In genomic region chr22:38065539-38065938, GRCh38 we compare ENCODE assay signal across 15 cellular contexts. TPM values are rescaled to one million over a fixed set of nuclear protein-coding genes. Genes with fewer than 3 reads are reported as not detected.
A peak's percentile ranks its signal among the peaks of the same experiment; 100 is the strongest.
DNase-seq lines count a peak whose midpoint lies in the region; ATAC-seq and TF ChIP-seq lines count a peak whose summit lies in the region.
"Had no signal": no experiment of that assay in that cellular context is flagged by ENCODE, and none has a peak within 500 bp of the region (broad histone marks: within the 10 kb centered on the region; RNA-seq: fewer than 3 reads in every experiment).

No MANE protein-coding gene starts in this region.

- intact Hi-C loops in dorsolateral prefrontal cortex (cut with DNase I), result loop anchor here in 1 of 2 donors (5.0 kb wide), 1 partner anchor 507 kb away; the partner anchor contains the start of gene DMC1
- intact Hi-C loops in psoas muscle (cut with DNase I), result loop anchor here in 1 of 2 donors (10.0 kb wide), 1 partner anchor 289 kb away; no protein-coding TSS in a partner anchor

- H3K27me3 ChIP-seq in dorsolateral prefrontal cortex, result no peaks in the 10 kb centered on the region
- H3K27me3 ChIP-seq in psoas muscle (ENCODE audit: insufficient read depth in 3 of 3, low read length in 2 of 3), result no peaks in the 10 kb centered on the region
- no peaks in the 10 kb centered on the region for H3K27me3 ChIP-seq in tibial nerve
- H3K27me3 ChIP-seq: BE2C had no signal

- H3K9me3 ChIP-seq in psoas muscle, result no peaks in the 10 kb centered on the region
- no peaks in the 10 kb centered on the region for H3K9me3 ChIP-seq in tibial nerve
- H3K9me3 ChIP-seq: A549, BE2C had no signal

- no peak for TF ChIP-seq EP300 in tibial nerve (IDR thresholded peaks at IDR 0.05)

- TF ChIP-seq CTCF in dorsolateral prefrontal cortex (IDR thresholded peaks at IDR 0.05 in 54 of 56, conservative IDR thresholded peaks at IDR 0.05 in 2 of 56; ENCODE audit: low read depth in 1 of 56, partially characterized antibody in 56 of 56) (no peak), psoas muscle (IDR thresholded peaks at IDR 0.05) (no peak), tibial nerve (IDR thresholded peaks at IDR 0.05) (no peak)

- peak overlapping the region; percentile 89 for H3K27ac ChIP-seq in angular gyrus (ENCODE audit: low read depth, low read length)
- H3K27ac ChIP-seq in dorsolateral prefrontal cortex, result peak overlapping the region in 57 of 59 donors; percentile 29 to 100 (median 96)
- H3K27ac ChIP-seq in psoas muscle, result peak overlapping the region; percentile 95
- peak overlapping the region in 3 of 4 donors; percentile 30 to 96 (median 60) for H3K27ac ChIP-seq in tibial nerve
- H3K27ac ChIP-seq: A549 had no signal

- peaks cover 50% of the 10 kb centered on the region for H3K4me1 ChIP-seq in psoas muscle
- H3K4me1 ChIP-seq in tibial nerve, result peaks cover 0 to 55% (median 21%) of the 10 kb centered on the region in 4 donors
- H3K4me1 ChIP-seq: A549, BE2C had no signal

- in situ Hi-C loops in KBM-7 (cut with MboI; ENCODE audit: low pct_unique_long_range_greater_than_20kb, low sequenced_read_pairs), result no loop called here

- no peak for ATAC-seq in psoas muscle
- ATAC-seq: A549 had no signal

- no peak for TF ChIP-seq POLR2A in tibial nerve (IDR thresholded peaks at IDR 0.05)

- H3K4me3 ChIP-seq in dorsolateral prefrontal cortex (no peak overlapping the region), psoas muscle (no peak overlapping the region), tibial nerve (no peak overlapping the region)
- H3K4me3 ChIP-seq: A549 had no signal

- no peak for DNase-seq in dorsolateral prefrontal cortex
- DNase-seq in psoas muscle, result no peak
- DNase-seq in tibial nerve (ENCODE audit: low spot score in 2 of 2), result no peak
- DNase-seq in KBM-7, result no peak
- DNase-seq in NCI-H226, result no peak
- no peak for DNase-seq in stimulated activated CD8-positive, alpha-beta memory T cell treated with anti-CD3 and anti-CD28 coated beads, Interleukin-4, amount 100 ng/mL, for 48 hours
- DNase-seq: BE2C, DMS53, GF-D8, GOT3, H9 had no signal

- WGBS in psoas muscle, 3 donors, result 94 to 98% (median 97%) methylated on average over 8 of the region's 8 CpGs
- WGBS in tibial nerve, 2 donors, result 89 to 97% methylated on average over 8 of the region's 8 CpGs

- H3K36me3 ChIP-seq in psoas muscle (ENCODE audit: insufficient read depth in 1 of 2, low read depth in 1 of 2), result peaks cover 0 to 29% of the 10 kb centered on the region in 2 donors
- peaks cover 0 to 89% (median 13%) of the 10 kb centered on the region in 3 donors for H3K36me3 ChIP-seq in tibial nerve
- H3K36me3 ChIP-seq: BE2C had no signal

RNA-seq across cellular contexts. Expression of gene PICK1, which starts 8.3 kb away (rescaled TPM):
- total RNA-seq in dorsolateral prefrontal cortex, result 100 to 1,000 TPM in 12 of 120 experiments, 10 to 100 TPM in 108; 45.5 to 186 (median 75.9) TPM
- 10 to 100 TPM; 11.9 to 31.5 (median 17.8) TPM for total RNA-seq in psoas muscle
- polyA plus RNA-seq in psoas muscle, result 10 to 100 TPM; 15.2 to 19.6 (median 18.9) TPM
- 10 to 100 TPM; 32.1 to 49.8 (median 44.2) TPM for total RNA-seq in tibial nerve

RNA-seq across cellular contexts. Expression of gene SLC16A8, which starts 18.4 kb away (rescaled TPM):
- total RNA-seq in dorsolateral prefrontal cortex (1 to 10 TPM in 92 of 120 experiments, under 1 TPM in 20, not detected in 8; 0.35 to 9.3 (median 1.9) TPM), psoas muscle (under 1 TPM in 1 of 4 donors, not detected in 3; 0.23 TPM), tibial nerve (1 to 10 TPM in 3 of 4 donors, under 1 TPM in 1; 0.98 to 1.8 (median 1.4) TPM)
- polyA plus RNA-seq in psoas muscle, result 1 to 10 TPM in 1 of 3 donors, under 1 TPM in 2; 0.25 to 1.0 (median 0.33) TPM
- total RNA-seq: HT1080 had no signal
- polyA plus RNA-seq: A549, AG04450 had no signal

RNA-seq across cellular contexts. Expression of gene BAIAP2L2, which starts 44.9 kb away (rescaled TPM):
- 10 to 100 TPM in 10 of 120 experiments, 1 to 10 TPM in 110; 2.2 to 14.9 (median 6.0) TPM for total RNA-seq in dorsolateral prefrontal cortex
- under 1 TPM in 3 of 4 donors, not detected in 1; 0.26 to 0.71 (median 0.56) TPM for total RNA-seq in psoas muscle
- polyA plus RNA-seq in psoas muscle, result 1 to 10 TPM in 1 of 3 donors, under 1 TPM in 2; 0.23 to 5.1 (median 0.55) TPM
- 1 to 10 TPM in 3 of 4 donors, not detected in 1; 1.3 to 2.7 (median 2.1) TPM for total RNA-seq in tibial nerve
- total RNA-seq: HT1080 had no signal
